ENCODE assay signal across 10 cellular contexts in genomic region chr10:69786791-69787190, GRCh38. TPM values are rescaled to one million over a fixed set of nuclear protein-coding genes. Genes with fewer than 3 reads are reported as not detected.
DNase-seq lines count a peak whose midpoint lies in the region; ATAC-seq and TF ChIP-seq lines count a peak whose summit lies in the region.
"Had no signal": no experiment of that assay in that cellular context is flagged by ENCODE, and none has a peak within 500 bp of the region (broad histone marks: within the 10 kb centered on the region; RNA-seq: fewer than 3 reads in every experiment).

No MANE protein-coding gene starts in this region.

- H3K4me2 ChIP-seq in SK-N-SH = no peak overlapping the region
- H3K4me2 ChIP-seq in neuronal stem cell (ENCODE audit: insufficient read depth, low read length, poor library complexity, severe bottlenecking) = no peak overlapping the region

- H2BK120ac ChIP-seq in neuronal stem cell (ENCODE audit: low read depth, low read length) = no peak overlapping the region

- H3K18ac ChIP-seq in neuronal stem cell (ENCODE audit: low read length) = no peak overlapping the region

- H3K79me2 ChIP-seq in SK-N-SH (ENCODE audit: insufficient read depth) = no peaks in the 10 kb centered on the region

- POLR2A ChIA-PET in SK-N-SH (lab: Yijun Ruan, JAX) = no interaction called here

- no peak overlapping the region for H2BK12ac ChIP-seq in neuronal stem cell (ENCODE audit: low read length)

- H3K9ac ChIP-seq in SK-N-SH = no peak overlapping the region
- H3K9ac ChIP-seq in neuronal stem cell (ENCODE audit: low read depth, low read length, poor library complexity) = no peak overlapping the region

- H3K27me3 ChIP-seq in left ventricle myocardium inferior (ENCODE audit: low read depth) = peaks cover 22% of the 10 kb centered on the region
- peaks cover 0 to 20% (median 0%) of the 10 kb centered on the region in 9 donors for H3K27me3 ChIP-seq in heart left ventricle
- peaks cover 27% of the 10 kb centered on the region; the same call in 1 of the 2 replicates for H3K27me3 ChIP-seq in SK-N-SH (ENCODE audit: insufficient read depth)
- peaks cover 0 to 3% (median 0%) of the 10 kb centered on the region in 3 experiments for H3K27me3 ChIP-seq in neuronal stem cell (ENCODE audit: control insufficient read depth in 3 of 3, insufficient read depth in 3 of 3, low read depth in 1 of 3, low read length in 3 of 3)

- H3K27ac ChIP-seq in left ventricle myocardium inferior (replicated peaks) (no peak overlapping the region), heart left ventricle (no peak overlapping the region), SK-N-SH (ENCODE audit: low read depth in 2 of 2, low read length in 1 of 2) (no peak overlapping the region), neuronal stem cell (replicated peaks; ENCODE audit: low read length) (no peak overlapping the region)

- no peak overlapping the region for H2AK5ac ChIP-seq in neuronal stem cell (ENCODE audit: low read depth, low read length)

- CTCF ChIA-PET in SK-N-SH (lab: Yijun Ruan, JAX) = interaction anchor here (0.6 to 6.0 kb wide), 20 partner anchors 9 to 360 kb away, joined by 3 to 52 read pairs (median 4); partner anchors contain the start of gene TYSND1

- H3K4me3 ChIP-seq in left ventricle myocardium inferior = no peak overlapping the region
- no peak overlapping the region for H3K4me3 ChIP-seq in heart left ventricle
- H3K4me3 ChIP-seq in SK-N-SH (ENCODE audit: low read depth in 2 of 2, low read length in 1 of 2) = no peak overlapping the region
- no peak overlapping the region for H3K4me3 ChIP-seq in foreskin fibroblast (ENCODE audit: low read depth in 1 of 2, low read length in 2 of 2)
- H3K4me3 ChIP-seq in neuronal stem cell (ENCODE audit: low read length in 2 of 2) = no peak overlapping the region

- H3K23ac ChIP-seq in neuronal stem cell (ENCODE audit: low read depth, low read length, poor library complexity) = no peak overlapping the region

- no peaks in the 10 kb centered on the region for H3F3A ChIP-seq in SK-N-SH (replicated peaks; ENCODE audit: insufficient read depth)

- no peak overlapping the region for H3K14ac ChIP-seq in neuronal stem cell (ENCODE audit: low read length)

- TF ChIP-seq RAD21 in SK-N-SH (IDR thresholded peaks at IDR 0.05; ENCODE audit: low read length) = peak; percentile 63

- ATAC-seq in heart left ventricle (no peak), HG03565 (IDR thresholded peaks at IDR 0.05; ENCODE audit: unreplicated experiment) (no peak), GM19467 (IDR thresholded peaks at IDR 0.05; ENCODE audit: unreplicated experiment) (no peak), GM21447 (IDR thresholded peaks at IDR 0.05; ENCODE audit: unreplicated experiment) (no peak)

- TF ChIP-seq EP300 in SK-N-SH (IDR thresholded peaks at IDR 0.05; ENCODE audit: borderline replicate concordance in 1 of 2, low read depth in 1 of 2, low read length in 1 of 2) = no peak

- H4K8ac ChIP-seq in neuronal stem cell (ENCODE audit: low read depth, low read length) = no peak overlapping the region

- H3K9me2 ChIP-seq in SK-N-SH = no peaks in the 10 kb centered on the region

- WGBS in heart left ventricle, 4 donors = 72 to 100% (median 73%) methylated on average over 1 of the region's 1 CpG
- 20% methylated on average over 1 of the region's 1 CpG for WGBS in SK-N-SH (ENCODE audit: low lambda C conversion rate)
- WGBS in neuronal stem cell (ENCODE audit: extremely low coverage in 2 of 2, insufficient read length in 2 of 2, insufficient replicate concordance in 1 of 2), 2 donors = no CpG with 5 or more reads among the region's 1 CpG

- H2BK15ac ChIP-seq in neuronal stem cell (ENCODE audit: low read length) = no peak overlapping the region

- no peak for TF ChIP-seq POLR2A in heart left ventricle (IDR thresholded peaks at IDR 0.05)

- H2AFZ ChIP-seq in SK-N-SH (ENCODE audit: low read depth) = peak overlapping the region; percentile 49; the same call in 1 of the 2 replicates
- H2AFZ ChIP-seq in neuronal stem cell (ENCODE audit: low read length) = no peak overlapping the region

- H3K4me1 ChIP-seq in left ventricle myocardium inferior (no peaks in the 10 kb centered on the region), heart left ventricle (no peaks in the 10 kb centered on the region), SK-N-SH (ENCODE audit: control insufficient read depth in 1 of 2, insufficient read depth in 2 of 2, low read depth in 1 of 2, low read length in 1 of 2) (no peaks in the 10 kb centered on the region), neuronal stem cell (ENCODE audit: control insufficient read depth in 2 of 2, insufficient read depth in 1 of 2, low read depth in 1 of 2, low read length in 2 of 2) (no peaks in the 10 kb centered on the region)

- TF ChIP-seq CTCF in left ventricle myocardium inferior (IDR thresholded peaks at IDR 0.05; ENCODE audit: borderline replicate concordance) (peak; percentile 30), heart left ventricle (IDR thresholded peaks at IDR 0.05) (peak in 6 of 12 donors; percentile 7 to 34 (median 22)), SK-N-SH (IDR thresholded peaks at IDR 0.05) (peak; percentile 58), foreskin fibroblast (IDR thresholded peaks at IDR 0.05; ENCODE audit: low read depth, low read length) (peak; percentile 50)

- H3K36me3 ChIP-seq in left ventricle myocardium inferior (no peaks in the 10 kb centered on the region), heart left ventricle (no peaks in the 10 kb centered on the region), SK-N-SH (replicated peaks in 1 of 2; ENCODE audit: control insufficient read depth in 1 of 2, insufficient read depth in 2 of 2, low read length in 1 of 2) (no peaks in the 10 kb centered on the region), neuronal stem cell (replicated peaks in 1 of 2; ENCODE audit: control insufficient read depth in 2 of 2, insufficient read depth in 2 of 2, low read length in 2 of 2) (no peaks in the 10 kb centered on the region)

- no peaks in the 10 kb centered on the region for H3K9me3 ChIP-seq in left ventricle myocardium inferior (replicated peaks)
- peaks cover 0 to 4% (median 0%) of the 10 kb centered on the region in 12 donors for H3K9me3 ChIP-seq in heart left ventricle
- no peaks in the 10 kb centered on the region for H3K9me3 ChIP-seq in SK-N-SH
- H3K9me3 ChIP-seq in neuronal stem cell (replicated peaks in 1 of 2; ENCODE audit: control insufficient read depth in 2 of 2, insufficient read depth in 1 of 2, low read depth in 1 of 2, low read length in 2 of 2) = peaks cover 0 to 3% of the 10 kb centered on the region in 2 donors

- H3K79me1 ChIP-seq in neuronal stem cell (ENCODE audit: low read depth, low read length) = no peaks in the 10 kb centered on the region

- intact Hi-C loops in left ventricle myocardium inferior (cut with micrococcal nuclease) = no loop called here
- intact Hi-C loops in heart left ventricle (cut with DNase I) = loop anchor here in 2 of 10 donors (5.0 kb wide), 1 partner anchor 126 kb away; no protein-coding TSS in a partner anchor

- H4K20me1 ChIP-seq in SK-N-SH (ENCODE audit: insufficient read depth) = no peaks in the 10 kb centered on the region

- no peak overlapping the region for H2BK5ac ChIP-seq in neuronal stem cell (ENCODE audit: low read length)

- no peak overlapping the region for H4K91ac ChIP-seq in neuronal stem cell (ENCODE audit: low read depth, low read length, poor library complexity)

- DNase-seq in left ventricle myocardium inferior = no peak
- no peak for DNase-seq in heart left ventricle
- no peak for DNase-seq in SK-N-SH
- peak; percentile 40 to 70 for DNase-seq in foreskin fibroblast
- no peak for DNase-seq in neuronal stem cell (ENCODE audit: low spot score)
- DNase-seq: CD4-positive, alpha-beta memory T cell; substantia nigra had no signal

- H3K4ac ChIP-seq in neuronal stem cell (ENCODE audit: low read length) = no peak overlapping the region

TF ChIP-seq in SK-N-SH, 30 proteins besides CTCF, POLR2A, EP300 and RAD21:
- TF ChIP-seq FOXM1 (IDR thresholded peaks at IDR 0.05; ENCODE audit: low read depth) (no peak), SMC3 (IDR thresholded peaks at IDR 0.05; ENCODE audit: low read depth, low read length) (peak; percentile 46), YY1 (IDR thresholded peaks at IDR 0.05; ENCODE audit: low read depth) (peak; percentile 39; the same call in 1 of the 2 replicates), GATA2 (CRISPR knock-in tag; IDR thresholded peaks at IDR 0.05) (no peak)
TF ChIP-seq in SK-N-SH: peak in this region for 2.

RNA-seq across cellular contexts. Expression of gene COL13A1, which starts 14.9 kb away (rescaled TPM):
- total RNA-seq in left ventricle myocardium inferior (2.5 TPM), heart left ventricle (1 to 10 TPM; 1.0 to 4.0 (median 1.7) TPM)
- polyA plus RNA-seq in heart left ventricle (1 to 10 TPM; 1.2 to 2.0 TPM), SK-N-SH (2012; rRNA removed) (21.0 and 26.7 TPM in 2 replicates)
- 17.1 and 23.2 TPM in 2 replicates for polyA plus RNA-seq in SK-N-SH (2012; cell fraction: cytosol; rRNA removed)
- polyA plus RNA-seq in SK-N-SH (2012; cell fraction: nucleus; rRNA removed) = 37.4 and 37.6 TPM in 2 replicates
- 4.7 TPM for polyA plus RNA-seq in neuronal stem cell (2013, experiment 1 of 2)
- 5.0 TPM for polyA plus RNA-seq in neuronal stem cell (2013, experiment 2 of 2)
- total RNA-seq: CD4-positive, alpha-beta memory T cell had no signal
- polyA plus RNA-seq: CD4-positive, alpha-beta memory T cell had no signal

Comparison
In these comparisons a context has a peak if more than half of its experiments do, and no peak if none do; other contexts are left out.
1. DNase-seq: peak in foreskin fibroblast (2 of 2); none in left ventricle myocardium inferior (single experiment), heart left ventricle (0 of 5), SK-N-SH (single experiment) and neuronal stem cell (single experiment).